In genomic region chr9:33820231-33820745, GRCh38 we compare ENCODE assay signal across 11 cellular contexts. TPM values are rescaled to one million over a fixed set of nuclear protein-coding genes. Genes with fewer than 3 reads are reported as not detected.
DNase-seq lines count a peak whose midpoint lies in the region; ATAC-seq and TF ChIP-seq lines count a peak whose summit lies in the region.
"Had no signal": no experiment of that assay in that cellular context is flagged by ENCODE, and none has a peak within 500 bp of the region (broad histone marks: within the 10 kb centered on the region; RNA-seq: fewer than 3 reads in every experiment).

No MANE protein-coding gene starts in this region.

- H3K79me2 ChIP-seq in DOHH2 (ENCODE audit: control insufficient read depth, low read length) (peaks cover 96% of the 10 kb centered on the region), SK-N-SH (ENCODE audit: insufficient read depth) (peaks cover 80% of the 10 kb centered on the region)

- ATAC-seq in psoas muscle: no peak

- peaks cover 60% of the 10 kb centered on the region for H3K4me1 ChIP-seq in DOHH2 (ENCODE audit: control insufficient read depth, low read length)
- H3K4me1 ChIP-seq in SK-N-SH (ENCODE audit: control insufficient read depth in 1 of 2, insufficient read depth in 2 of 2, low read depth in 1 of 2, low read length in 1 of 2): peaks cover 7 to 21% of the 10 kb centered on the region in 2 experiments; a peak in 3 of 4 replicates
- H3K4me1 ChIP-seq in esophagus muscularis mucosa: peaks cover 42 to 72% (median 67%) of the 10 kb centered on the region in 4 donors
- peaks cover 40% of the 10 kb centered on the region for H3K4me1 ChIP-seq in psoas muscle

- TF ChIP-seq POLR2A in esophagus muscularis mucosa (IDR thresholded peaks at IDR 0.05; ENCODE audit: low read depth) (no peak), erythroblast (IDR thresholded peaks at IDR 0.05; ENCODE audit: low read length) (no peak)

- CTCF ChIA-PET in SK-N-SH (lab: Yijun Ruan, JAX): interaction anchor here (0.9 to 1.4 kb wide), 2 partner anchors 32 to 99 kb away, joined by 3 read pairs; no protein-coding TSS in a partner anchor

- no peak for DNase-seq in SK-N-SH
- DNase-seq in esophagus muscularis mucosa (ENCODE audit: extremely low spot score): no peak
- no peak for DNase-seq in psoas muscle
- DNase-seq in erythroblast (lab: John Stamatoyannopoulos, UW): no peak
- no peak for DNase-seq in NCI-H1436 (lab: John Stamatoyannopoulos, UW)
- DNase-seq in AG20443 (ENCODE audit: low spot score): no peak
- DNase-seq in AG08396 (ENCODE audit: low spot score): no peak
- DNase-seq: activated naive CD4-positive, alpha-beta T cell treated with anti-CD3 and anti-CD28 coated beads, Interleukin-2, amount 50 U/mL, for 16 hours; NCI-H187 had no signal

- H3K4me3 ChIP-seq in DOHH2 (ENCODE audit: low read length) (peak overlapping the region; percentile 89), SK-N-SH (ENCODE audit: low read depth in 2 of 2, low read length in 1 of 2) (peak overlapping the region in 1 of 2 experiments; percentile 69; a peak in 2 of 4 replicates), esophagus muscularis mucosa (peak overlapping the region in 2 of 4 donors; percentile 91 to 93), psoas muscle (peak overlapping the region; percentile 93)
- H3K4me3 ChIP-seq: SJSA1 had no signal

- H3K9me3 ChIP-seq in DOHH2 (ENCODE audit: control insufficient read depth, insufficient read depth, low read length) (no peaks in the 10 kb centered on the region), SK-N-SH (no peaks in the 10 kb centered on the region), esophagus muscularis mucosa (no peaks in the 10 kb centered on the region), psoas muscle (no peaks in the 10 kb centered on the region)
- H3K9me3 ChIP-seq: SJSA1 had no signal

- H3K9ac ChIP-seq in SK-N-SH: no peak overlapping the region

- peaks cover 58% of the 10 kb centered on the region for H3K36me3 ChIP-seq in DOHH2 (ENCODE audit: control insufficient read depth, low read length)
- H3K36me3 ChIP-seq in SK-N-SH (replicated peaks in 1 of 2; ENCODE audit: control insufficient read depth in 1 of 2, insufficient read depth in 2 of 2, low read length in 1 of 2): peaks cover 0 to 16% of the 10 kb centered on the region in 2 experiments
- H3K36me3 ChIP-seq in esophagus muscularis mucosa: no peaks in the 10 kb centered on the region
- peaks cover 0 to 4% of the 10 kb centered on the region in 2 donors for H3K36me3 ChIP-seq in psoas muscle (ENCODE audit: insufficient read depth in 1 of 2, low read depth in 1 of 2)

- peaks cover 8% of the 10 kb centered on the region for H3F3A ChIP-seq in DOHH2 (ENCODE audit: control insufficient read depth, insufficient read depth)
- H3F3A ChIP-seq in SK-N-SH (replicated peaks; ENCODE audit: insufficient read depth): peaks cover 30% of the 10 kb centered on the region

- H3K4me2 ChIP-seq in DOHH2 (ENCODE audit: low read length) (peak overlapping the region; percentile 82), SK-N-SH (peak overlapping the region; percentile 86)

- H3K27me3 ChIP-seq in DOHH2 (ENCODE audit: control insufficient read depth, low read length): no peaks in the 10 kb centered on the region
- no peaks in the 10 kb centered on the region for H3K27me3 ChIP-seq in SK-N-SH (ENCODE audit: insufficient read depth)
- no peaks in the 10 kb centered on the region for H3K27me3 ChIP-seq in esophagus muscularis mucosa
- H3K27me3 ChIP-seq in psoas muscle (ENCODE audit: insufficient read depth in 3 of 3, low read length in 2 of 3): no peaks in the 10 kb centered on the region
- H3K27me3 ChIP-seq: SJSA1 had no signal

- peaks cover 23% of the 10 kb centered on the region; the same call in 1 of the 2 replicates for H4K20me1 ChIP-seq in DOHH2 (ENCODE audit: control insufficient read depth, insufficient read depth, low read depth, low read length)
- peaks cover 69% of the 10 kb centered on the region for H4K20me1 ChIP-seq in SK-N-SH (ENCODE audit: insufficient read depth)

- no peak for TF ChIP-seq RAD21 in SK-N-SH (IDR thresholded peaks at IDR 0.05; ENCODE audit: low read length)

- intact Hi-C loops in esophagus muscularis mucosa (cut with DNase I): loop anchor here (10.0 kb wide), 1 partner anchor 95 kb away; no protein-coding TSS in a partner anchor
- intact Hi-C loops in psoas muscle (cut with DNase I): no loop called here

- no peak for TF ChIP-seq EP300 in SK-N-SH (IDR thresholded peaks at IDR 0.05; ENCODE audit: borderline replicate concordance in 1 of 2, low read depth in 1 of 2, low read length in 1 of 2)
- TF ChIP-seq EP300 in esophagus muscularis mucosa (IDR thresholded peaks at IDR 0.05): no peak

- TF ChIP-seq CTCF in DOHH2 (IDR thresholded peaks at IDR 0.05; ENCODE audit: low read depth, low read length, poor library complexity, severe bottlenecking): no peak
- no peak for TF ChIP-seq CTCF in SK-N-SH (IDR thresholded peaks at IDR 0.05)
- no peak for TF ChIP-seq CTCF in esophagus muscularis mucosa (IDR thresholded peaks at IDR 0.05)
- no peak for TF ChIP-seq CTCF in psoas muscle (IDR thresholded peaks at IDR 0.05)

- no peaks in the 10 kb centered on the region for H3K9me2 ChIP-seq in DOHH2 (replicated peaks; ENCODE audit: control insufficient read depth, low read length)
- H3K9me2 ChIP-seq in SK-N-SH: no peaks in the 10 kb centered on the region

- peak overlapping the region; percentile 16; the same call in 1 of the 2 replicates for H3K27ac ChIP-seq in DOHH2 (ENCODE audit: low read depth, low read length)
- H3K27ac ChIP-seq in SK-N-SH (ENCODE audit: low read depth in 2 of 2, low read length in 1 of 2): peak overlapping the region in 1 of 2 experiments; percentile 92; a peak in 1 of 4 replicates
- peak overlapping the region in 3 of 4 donors; percentile 96 to 100 (median 98) for H3K27ac ChIP-seq in esophagus muscularis mucosa (replicated peaks in 1 of 4)
- peak overlapping the region; percentile 98 for H3K27ac ChIP-seq in psoas muscle
- H3K27ac ChIP-seq: SJSA1 had no signal

- POLR2A ChIA-PET in SK-N-SH (lab: Yijun Ruan, JAX): no interaction called here

- H2AFZ ChIP-seq in SK-N-SH (ENCODE audit: low read depth): no peak overlapping the region

- WGBS in SK-N-SH (ENCODE audit: low lambda C conversion rate): 50% methylated on average over 4 of the region's 4 CpGs
- 39% methylated on average over 4 of the region's 4 CpGs for WGBS in esophagus muscularis mucosa
- 34 to 50% (median 39%) methylated on average over 4 of the region's 4 CpGs for WGBS in psoas muscle, 3 donors

TF ChIP-seq in SK-N-SH, 30 proteins besides CTCF, POLR2A, EP300 and RAD21 (continues in another document):
- no peak for TF ChIP-seq GATA2 (CRISPR knock-in tag; IDR thresholded peaks at IDR 0.05)
- TF ChIP-seq GABPA (IDR thresholded peaks at IDR 0.05; ENCODE audit: low read depth): no peak
- TF ChIP-seq USF2 (IDR thresholded peaks at IDR 0.05; ENCODE audit: borderline replicate concordance, low read depth, low read length): no peak
- TF ChIP-seq EZH2phosphoT487 (IDR thresholded peaks at IDR 0.05; ENCODE audit: borderline replicate concordance, low read depth): no peak
- no peak for TF ChIP-seq ELF1 (IDR thresholded peaks at IDR 0.05)
- no peak for TF ChIP-seq TCF12 (IDR thresholded peaks at IDR 0.05)
- TF ChIP-seq RFX5 (IDR thresholded peaks at IDR 0.05; ENCODE audit: low read length): no peak
- TF ChIP-seq ZBTB33 (IDR thresholded peaks at IDR 0.05; ENCODE audit: borderline replicate concordance, low read depth): no peak
- no peak for TF ChIP-seq YY1 (IDR thresholded peaks at IDR 0.05; ENCODE audit: low read depth)

RNA-seq across cellular contexts. Expression of gene UBE2R2, which starts 3.3 kb away (rescaled TPM):
- polyA plus RNA-seq in SK-N-SH (2012; rRNA removed): 16.4 and 19.7 TPM in 2 replicates
- 28.0 and 32.2 TPM in 2 replicates for polyA plus RNA-seq in SK-N-SH (2012; cell fraction: cytosol; rRNA removed)
- polyA plus RNA-seq in SK-N-SH (2012; cell fraction: nucleus; rRNA removed): 12.2 and 18.0 TPM in 2 replicates
- total RNA-seq in esophagus muscularis mucosa: 10 to 100 TPM; 27.8 to 45.1 (median 34.4) TPM
- 10 to 100 TPM; 48.0 to 62.9 (median 52.2) TPM for total RNA-seq in psoas muscle
- polyA plus RNA-seq in psoas muscle: 10 to 100 TPM; 20.3 to 52.3 (median 37.5) TPM

RNA-seq across cellular contexts. Expression of gene PRSS3, which starts 24.9 kb away (rescaled TPM):
- polyA plus RNA-seq in SK-N-SH (2012; rRNA removed): 2.5 and 4.7 TPM in 2 replicates
- polyA plus RNA-seq in SK-N-SH (2012; cell fraction: cytosol; rRNA removed): 3.6 and 5.6 TPM in 2 replicates
- 1.2 and 2.3 TPM in 2 replicates for polyA plus RNA-seq in SK-N-SH (2012; cell fraction: nucleus; rRNA removed)
- 1 to 10 TPM in 1 of 4 donors, under 1 TPM in 1, not detected in 2; 0.99 to 1.4 TPM for total RNA-seq in esophagus muscularis mucosa
- under 1 TPM in 1 of 4 donors, not detected in 3; 0.30 TPM for total RNA-seq in psoas muscle
- under 1 TPM in 1 of 3 donors, not detected in 2; 0.05 TPM for polyA plus RNA-seq in psoas muscle
- total RNA-seq: SJSA1 had no signal
